13 cellular contexts compared by ENCODE assay signal in genomic region chr1:206704239-206704638, GRCh38. TPM values are rescaled to one million over a fixed set of nuclear protein-coding genes. Genes with fewer than 3 reads are reported as not detected.
DNase-seq lines count a peak whose midpoint lies in the region; ATAC-seq, FAIRE-seq and TF ChIP-seq lines count a peak whose summit lies in the region.
"Had no signal": no experiment of that assay in that cellular context is flagged by ENCODE, and none has a peak within 500 bp of the region (broad histone marks: within the 10 kb centered on the region; RNA-seq: fewer than 3 reads in every experiment).

No MANE protein-coding gene starts in this region.

- peaks cover 4% of the 10 kb centered on the region for H3K36me3 Mint-ChIP-seq in CD4-positive, CD25-positive, alpha-beta regulatory T cell
- H3K36me3 Mint-ChIP-seq in activated naive CD8-positive, alpha-beta T cell: peaks cover 2% of the 10 kb centered on the region
- H3K36me3 Mint-ChIP-seq in naive thymus-derived CD4-positive, alpha-beta T cell: peaks cover 0 to 3% (median 0%) of the 10 kb centered on the region in 5 donors

- no peaks in the 10 kb centered on the region for H4K20me1 ChIP-seq in mammary epithelial cell (ENCODE audit: insufficient read depth, low read length)

- peak overlapping the region; percentile 65 for H3K4me3 ChIP-seq in CD4-positive, CD25-positive, alpha-beta regulatory T cell (ENCODE audit: low read depth, low read length)
- no peak overlapping the region for H3K4me3 ChIP-seq in naive thymus-derived CD4-positive, alpha-beta T cell (ENCODE audit: low read length)
- H3K4me3 ChIP-seq in mammary epithelial cell (replicated peaks in 1 of 3; ENCODE audit: insufficient read depth in 1 of 3, low read depth in 2 of 3, low read length in 3 of 3): no peak overlapping the region
- H3K4me3 ChIP-seq: body of pancreas had no signal

- H3K27me3 ChIP-seq in CD4-positive, CD25-positive, alpha-beta regulatory T cell (ENCODE audit: control insufficient read depth, insufficient read depth, low read length): no peaks in the 10 kb centered on the region
- H3K27me3 ChIP-seq in naive thymus-derived CD4-positive, alpha-beta T cell (ENCODE audit: control insufficient read depth in 2 of 2, insufficient read depth in 2 of 2, low read length in 2 of 2): no peaks in the 10 kb centered on the region
- no peaks in the 10 kb centered on the region for H3K27me3 ChIP-seq in mammary epithelial cell (ENCODE audit: insufficient read depth, low read length)
- H3K27me3 ChIP-seq: body of pancreas had no signal

- peak overlapping the region in 2 of 3 donors; percentile 40 to 85 for H3K27ac Mint-ChIP-seq in CD4-positive, CD25-positive, alpha-beta regulatory T cell
- H3K27ac Mint-ChIP-seq in activated naive CD8-positive, alpha-beta T cell: peak overlapping the region; percentile 81
- H3K27ac Mint-ChIP-seq in naive thymus-derived CD4-positive, alpha-beta T cell: peak overlapping the region; percentile 15 to 89 (median 77)

- H3K4me3 Mint-ChIP-seq in CD4-positive, CD25-positive, alpha-beta regulatory T cell: peak overlapping the region; percentile 48 to 80 (median 66)
- peak overlapping the region; percentile 68 for H3K4me3 Mint-ChIP-seq in activated naive CD8-positive, alpha-beta T cell
- peak overlapping the region; percentile 25 to 82 (median 64) for H3K4me3 Mint-ChIP-seq in naive thymus-derived CD4-positive, alpha-beta T cell
- H3K4me3 Mint-ChIP-seq: H9 had no signal

- H3K27me3 Mint-ChIP-seq in CD4-positive, CD25-positive, alpha-beta regulatory T cell: no peaks in the 10 kb centered on the region
- no peaks in the 10 kb centered on the region for H3K27me3 Mint-ChIP-seq in activated naive CD8-positive, alpha-beta T cell
- no peaks in the 10 kb centered on the region for H3K27me3 Mint-ChIP-seq in naive thymus-derived CD4-positive, alpha-beta T cell

- H3K4me1 ChIP-seq in CD4-positive, CD25-positive, alpha-beta regulatory T cell (ENCODE audit: control insufficient read depth, insufficient read depth, low read length, poor library complexity, severe bottlenecking): peaks cover 82% of the 10 kb centered on the region
- peaks cover 55 to 58% of the 10 kb centered on the region in 2 donors for H3K4me1 ChIP-seq in naive thymus-derived CD4-positive, alpha-beta T cell (ENCODE audit: control insufficient read depth in 2 of 2, insufficient read depth in 2 of 2, low read length in 2 of 2)
- peaks cover 25% of the 10 kb centered on the region for H3K4me1 ChIP-seq in mammary epithelial cell (ENCODE audit: insufficient read depth, low read length)

- H3K9me3 ChIP-seq in CD4-positive, CD25-positive, alpha-beta regulatory T cell (ENCODE audit: control insufficient read depth in 2 of 2, low read length in 2 of 2): no peaks in the 10 kb centered on the region
- H3K9me3 ChIP-seq in naive thymus-derived CD4-positive, alpha-beta T cell (ENCODE audit: control insufficient read depth in 2 of 3, low read length in 3 of 3): no peaks in the 10 kb centered on the region
- H3K9me3 ChIP-seq in mammary epithelial cell (replicated peaks; ENCODE audit: insufficient read depth, low read length): no peaks in the 10 kb centered on the region
- H3K9me3 ChIP-seq: body of pancreas had no signal

- dilution Hi-C loops in mammary epithelial cell (cut with HindIII; ENCODE audit: low sequenced_read_pairs): no loop called here

- no peaks in the 10 kb centered on the region for H3K9me3 Mint-ChIP-seq in CD4-positive, CD25-positive, alpha-beta regulatory T cell
- H3K9me3 Mint-ChIP-seq in activated naive CD8-positive, alpha-beta T cell (ENCODE audit: low read depth): no peaks in the 10 kb centered on the region
- no peaks in the 10 kb centered on the region for H3K9me3 Mint-ChIP-seq in naive thymus-derived CD4-positive, alpha-beta T cell
- H3K9me3 Mint-ChIP-seq: H9 had no signal

- peaks cover 98% of the 10 kb centered on the region for H3K79me2 ChIP-seq in mammary epithelial cell (ENCODE audit: insufficient read depth, low read length)

- 90% methylated on average over 9 of the region's 9 CpGs for WGBS in mammary epithelial cell (ENCODE audit: low coverage, missing lambda C conversion rate)

- no peak for TF ChIP-seq CTCF in mammary epithelial cell (conservative IDR thresholded peaks at IDR 0.05 in 1 of 2, IDR thresholded peaks at IDR 0.05 in 1 of 2; ENCODE audit: extremely low read depth in 1 of 2, insufficient read depth in 1 of 2, low read depth in 1 of 2, low read length in 2 of 2)

- BruUV-seq in mammary epithelial cell (replicated peaks; lab: Mats Ljungman, UMichigan): no TSS peak

- TF ChIP-seq POLR2A in GM12891 (IDR thresholded peaks at IDR 0.05; ENCODE audit: low read depth, low read length): no peak

- POLR2A ChIA-PET in naive thymus-derived CD4-positive, alpha-beta T cell (lab: Charles Lee): interaction anchor here (1.6 to 2.4 kb wide), 3 partner anchors 8 to 196 kb away, joined by 4 to 9 read pairs (median 7); no protein-coding TSS in a partner anchor

- peaks cover 42 to 92% (median 75%) of the 10 kb centered on the region in 4 donors for H3K4me1 Mint-ChIP-seq in CD4-positive, CD25-positive, alpha-beta regulatory T cell
- H3K4me1 Mint-ChIP-seq in activated naive CD8-positive, alpha-beta T cell (ENCODE audit: low read depth): peaks cover 78% of the 10 kb centered on the region
- peaks cover 78 to 94% (median 92%) of the 10 kb centered on the region in 7 donors for H3K4me1 Mint-ChIP-seq in naive thymus-derived CD4-positive, alpha-beta T cell

- intact Hi-C loops in naive thymus-derived CD4-positive, alpha-beta T cell (cut with micrococcal nuclease): loop anchor here (1.0 kb wide), 1 partner anchor 18 kb away; no protein-coding TSS in a partner anchor
- intact Hi-C loops in mammary epithelial cell (cut with micrococcal nuclease): no loop called here

- FAIRE-seq in GM12891 (lab: Jason Lieb, UNC): peak; percentile 75
- FAIRE-seq: keratinocyte had no signal

- H3K9ac ChIP-seq in mammary epithelial cell (ENCODE audit: insufficient read depth, low read length): no peak overlapping the region

- CTCF ChIA-PET in naive thymus-derived CD4-positive, alpha-beta T cell (lab: Charles Lee): interaction anchor here (0.6 to 1.1 kb wide), 2 partner anchors 28 to 37 kb away, joined by 3 to 4 read pairs; no protein-coding TSS in a partner anchor
- CTCF ChIA-PET in mammary epithelial cell (lab: Charles Lee; ENCODE audit: low non-redundant PET): no interaction called here

- in situ Hi-C loops in mammary epithelial cell (cut with MboI; ENCODE audit: low sequenced_read_pairs in 2 of 2): no loop called here

- DNase-seq in CD4-positive, CD25-positive, alpha-beta regulatory T cell: peak in 1 of 3 donors; percentile 35
- no peak for DNase-seq in GM12891 (ENCODE audit: insufficient read length, low spot score)
- no peak for DNase-seq in naive thymus-derived CD4-positive, alpha-beta T cell
- DNase-seq in AG08395 (ENCODE audit: low spot score): no peak
- no peak for DNase-seq in cortex of kidney (lab: John Stamatoyannopoulos, UW)
- no peak for DNase-seq in mammary epithelial cell
- DNase-seq: body of pancreas, COR-L47, H9, NCI-H1930, T1000 had no signal

- no peak overlapping the region for H2AFZ ChIP-seq in mammary epithelial cell (ENCODE audit: low read depth, low read length)

- ATAC-seq in CD4-positive, CD25-positive, alpha-beta regulatory T cell (ENCODE audit: low read depth in 2 of 2): peak; percentile 41 to 51
- peak; percentile 18 for ATAC-seq in naive thymus-derived CD4-positive, alpha-beta T cell
- ATAC-seq: body of pancreas had no signal

- no peak overlapping the region for H3K4me2 ChIP-seq in mammary epithelial cell (ENCODE audit: insufficient read depth, low read depth, low read length)

- H3K27ac ChIP-seq in CD4-positive, CD25-positive, alpha-beta regulatory T cell (ENCODE audit: insufficient read depth, low read length, poor library complexity, severe bottlenecking): peak overlapping the region; percentile 61
- H3K27ac ChIP-seq in naive thymus-derived CD4-positive, alpha-beta T cell (ENCODE audit: low read depth, low read length): peak overlapping the region; percentile 47
- no peak overlapping the region for H3K27ac ChIP-seq in mammary epithelial cell (ENCODE audit: insufficient read depth, low read depth, low read length)
- H3K27ac ChIP-seq: body of pancreas had no signal

- H3K36me3 ChIP-seq in CD4-positive, CD25-positive, alpha-beta regulatory T cell (ENCODE audit: control insufficient read depth, insufficient read depth, low read length): no peaks in the 10 kb centered on the region
- H3K36me3 ChIP-seq in naive thymus-derived CD4-positive, alpha-beta T cell (ENCODE audit: control insufficient read depth in 2 of 3, insufficient read depth in 3 of 3, low read length in 3 of 3): no peaks in the 10 kb centered on the region
- H3K36me3 ChIP-seq in mammary epithelial cell (ENCODE audit: insufficient read depth, low read length): no peaks in the 10 kb centered on the region

TF ChIP-seq in GM12891, 5 proteins besides CTCF, POLR2A, EP300 and RAD21:
- TF ChIP-seq TAF1 (IDR thresholded peaks at IDR 0.05; ENCODE audit: low read depth, low read length) (no peak), POU2F2 (IDR thresholded peaks at IDR 0.05; ENCODE audit: low read depth, low read length) (no peak), PAX5 (IDR thresholded peaks at IDR 0.05; ENCODE audit: insufficient read depth, low read length, severe bottlenecking) (peak; percentile 17)

RNA-seq across cellular contexts. Expression of gene MAPKAPK2, which starts 19.5 kb away (rescaled TPM):
- total RNA-seq in CD4-positive, CD25-positive, alpha-beta regulatory T cell: 167 TPM
- polyA plus RNA-seq in CD4-positive, CD25-positive, alpha-beta regulatory T cell: 1 to 10 TPM; 2.4 to 3.8 (median 2.9) TPM
- polyA plus RNA-seq in GM12891 (2012; ENCODE audit: low read depth, missing spikeins): 59.4 TPM
- total RNA-seq in naive thymus-derived CD4-positive, alpha-beta T cell: 100 to 1,000 TPM in 1 of 5 experiments, 10 to 100 TPM in 4; 49.6 to 123 (median 80.5) TPM
- polyA plus RNA-seq in naive thymus-derived CD4-positive, alpha-beta T cell: 1 to 10 TPM; 1.4 to 2.0 TPM
- 10 to 100 TPM; 44.2 to 77.5 TPM for total RNA-seq in mammary epithelial cell
- 57.4 TPM for polyA plus RNA-seq in mammary epithelial cell
- 69.6 TPM for polyA minus RNA-seq in mammary epithelial cell
